16 cellular contexts compared by ENCODE assay signal in genomic region chr2:202249521-202249850, GRCh38. TPM values are rescaled to one million over a fixed set of nuclear protein-coding genes. Genes with fewer than 3 reads are reported as not detected.
DNase-seq lines count a peak whose midpoint lies in the region; ATAC-seq and TF ChIP-seq lines count a peak whose summit lies in the region.
"Had no signal": no experiment of that assay in that cellular context is flagged by ENCODE, and none has a peak within 500 bp of the region (broad histone marks: within the 10 kb centered on the region; RNA-seq: fewer than 3 reads in every experiment).

No MANE protein-coding gene starts in this region.

- POLR2A ChIA-PET in MCF 10A (lab: Yijun Ruan, JAX): interaction anchor here (0.6 to 4.4 kb wide), 7 partner anchors 12 to 457 kb away, joined by 3 to 48 read pairs (median 3); partner anchors contain the start of genes NOP58 and SUMO1

- no peak overlapping the region for H3K9ac ChIP-seq in iPS-15b (ENCODE audit: low read depth, low read length)

- TSS peak; percentile 96 for BruUV-seq in MCF 10A (replicated peaks; lab: Mats Ljungman, UMichigan)

- peak overlapping the region; percentile 72 for H3K4me3 Mint-ChIP-seq in MCF 10A (ENCODE audit: unreplicated experiment)
- H3K4me3 Mint-ChIP-seq in stimulated activated naive CD8-positive, alpha-beta T cell treated with anti-CD3 and anti-CD28 coated beads, Interleukin-15, amount 100 ng/mL, for 72 hours: peak overlapping the region; percentile 11 to 41
- H3K4me3 Mint-ChIP-seq: activated naive CD8-positive, alpha-beta T cell had no signal

- no peaks in the 10 kb centered on the region for H3K27me3 ChIP-seq in breast epithelium
- H3K27me3 ChIP-seq in iPS-15b (ENCODE audit: control insufficient read depth, insufficient read depth, low read length): peaks cover 2% of the 10 kb centered on the region

- no peak overlapping the region for H3K27ac ChIP-seq in breast epithelium

- H3K27me3 Mint-ChIP-seq in MCF 10A (ENCODE audit: insufficient read depth, unreplicated experiment): no peaks in the 10 kb centered on the region
- no peaks in the 10 kb centered on the region for H3K27me3 Mint-ChIP-seq in stimulated activated naive CD8-positive, alpha-beta T cell treated with anti-CD3 and anti-CD28 coated beads, Interleukin-15, amount 100 ng/mL, for 72 hours

- no peaks in the 10 kb centered on the region for H3K9me3 Mint-ChIP-seq in MCF 10A (ENCODE audit: unreplicated experiment)
- H3K9me3 Mint-ChIP-seq in stimulated activated naive CD8-positive, alpha-beta T cell treated with anti-CD3 and anti-CD28 coated beads, Interleukin-15, amount 100 ng/mL, for 72 hours: no peaks in the 10 kb centered on the region

- intact Hi-C loops in MCF 10A (cut with micrococcal nuclease): loop anchor here (1.0 kb wide), 1 partner anchor 17 kb away; no protein-coding TSS in a partner anchor
- intact Hi-C loops in breast epithelium (cut with DNase I; ENCODE audit: low total_unique reads): no loop called here

- peak overlapping the region; percentile 98 for H3K27ac Mint-ChIP-seq in MCF 10A (ENCODE audit: low read depth, unreplicated experiment)
- H3K27ac Mint-ChIP-seq in stimulated activated naive CD8-positive, alpha-beta T cell treated with anti-CD3 and anti-CD28 coated beads, Interleukin-15, amount 100 ng/mL, for 72 hours: peak overlapping the region in 1 of 2 donors; percentile 59
- H3K27ac Mint-ChIP-seq: activated naive CD8-positive, alpha-beta T cell had no signal

- peak; percentile 77 for ATAC-seq in SK-N-SH treated with all-trans-retinoic acid at 6 μM for 48 hours
- ATAC-seq in stimulated activated naive CD8-positive, alpha-beta T cell treated with anti-CD3 and anti-CD28 coated beads, Interleukin-15, amount 100 ng/mL, for 72 hours: peak; percentile 54
- ATAC-seq in HG03108 (IDR thresholded peaks at IDR 0.05; ENCODE audit: unreplicated experiment): no peak

- H3K4me1 Mint-ChIP-seq in MCF 10A (ENCODE audit: insufficient read depth, unreplicated experiment): peaks cover 8% of the 10 kb centered on the region
- peaks cover 14% of the 10 kb centered on the region for H3K4me1 Mint-ChIP-seq in stimulated activated naive CD8-positive, alpha-beta T cell treated with anti-CD3 and anti-CD28 coated beads, Interleukin-15, amount 100 ng/mL, for 72 hours

- H3K36me3 Mint-ChIP-seq in MCF 10A (ENCODE audit: insufficient read depth, unreplicated experiment): no peaks in the 10 kb centered on the region

- peak; percentile 82 for DNase-seq in MCF 10A (ENCODE audit: unreplicated experiment)
- no peak for DNase-seq in breast epithelium (ENCODE audit: low spot score in 2 of 2)
- DNase-seq in stimulated activated naive CD8-positive, alpha-beta T cell treated with anti-CD3 and anti-CD28 coated beads, Interleukin-15, amount 100 ng/mL, for 72 hours: no peak
- DNase-seq in NCI-H526 treated with DMSO at 0.1 percent for 48 hours (lab: John Stamatoyannopoulos, UW): no peak
- DNase-seq in NCI-H526 (lab: John Stamatoyannopoulos, UW): no peak
- DNase-seq: ACHN; activated CD4-positive, CD25-positive, alpha-beta regulatory T cell; activated CD8-positive, alpha-beta memory T cell treated with anti-CD3 and anti-CD28 coated beads, Interleukin-2, amount 50 U/mL, for 48 hours; cerebellar nuclear complex; GOT3; small intestine; SW 1271 had no signal

- H3K4me3 ChIP-seq in breast epithelium (no peak overlapping the region), iPS-15b (ENCODE audit: low read depth, low read length) (peak overlapping the region; percentile 5)

- CTCF ChIA-PET in MCF 10A (lab: Yijun Ruan, JAX): interaction anchor here (1.6 kb wide), 1 partner anchor 11 kb away, joined by 6 read pairs; the partner anchor contains the start of gene SUMO1

- H3K36me3 ChIP-seq in breast epithelium (no peaks in the 10 kb centered on the region), iPS-15b (ENCODE audit: control insufficient read depth, insufficient read depth, low read length) (no peaks in the 10 kb centered on the region)

- TF ChIP-seq POLR2A in breast epithelium (IDR thresholded peaks at IDR 0.05): no peak

- H3K4me1 ChIP-seq in breast epithelium (no peaks in the 10 kb centered on the region), iPS-15b (ENCODE audit: control insufficient read depth, insufficient read depth, low read length) (peaks cover 6% of the 10 kb centered on the region)

- TF ChIP-seq CTCF in MCF 10A (IDR thresholded peaks at IDR 0.05; ENCODE audit: unreplicated experiment) (no peak), breast epithelium (IDR thresholded peaks at IDR 0.05) (no peak)

- H3K9me3 ChIP-seq in breast epithelium (no peaks in the 10 kb centered on the region), iPS-15b (ENCODE audit: control insufficient read depth, insufficient read depth, low read length) (no peaks in the 10 kb centered on the region)

TF ChIP-seq in SK-N-SH treated with all-trans-retinoic acid at 6 μM for 48 hours, 23 proteins besides CTCF, POLR2A, EP300 and RAD21:
- TF ChIP-seq PPARA (CRISPR knock-in tag; IDR thresholded peaks at IDR 0.05; ENCODE audit: borderline replicate concordance) (no peak), CSDC2 (CRISPR knock-in tag; IDR thresholded peaks at IDR 0.05) (no peak), ARNTL (CRISPR knock-in tag; IDR thresholded peaks at IDR 0.05; ENCODE audit: borderline replicate concordance, low read depth) (no peak), ZNF8 (CRISPR knock-in tag; IDR thresholded peaks at IDR 0.05) (no peak), CSRNP3 (CRISPR knock-in tag; IDR thresholded peaks at IDR 0.05) (no peak), RARB (CRISPR knock-in tag; IDR thresholded peaks at IDR 0.05) (no peak)

RNA-seq across cellular contexts. Expression of gene SUMO1, which starts 11.1 kb away (rescaled TPM):
- total RNA-seq in MCF 10A (2022) (67.9 and 71.9 TPM in 2 replicates), breast epithelium (10 to 100 TPM; 54.1 to 78.6 (median 68.5) TPM)

RNA-seq across cellular contexts. Expression of gene NOP58, which starts 16.1 kb away (rescaled TPM):
- total RNA-seq in MCF 10A (2022) (212 and 231 TPM in 2 replicates), breast epithelium (10 to 100 TPM; 39.2 to 96.2 (median 74.7) TPM)
